Comparison of ENCODE assay signal across 8 cellular contexts in genomic region chr3:184712248-184712559, GRCh38. TPM values are rescaled to one million over a fixed set of nuclear protein-coding genes. Genes with fewer than 3 reads are reported as not detected.
DNase-seq lines count a peak whose midpoint lies in the region; ATAC-seq and TF ChIP-seq lines count a peak whose summit lies in the region.

No MANE protein-coding gene starts in this region.

- intact Hi-C loops in spleen (cut with DNase I; ENCODE audit: low total_unique reads), result no loop called here

- H3K4me3 Mint-ChIP-seq in glutamatergic neuron (ENCODE audit: unreplicated experiment), result peak overlapping the region; percentile 98

- peaks cover 10 to 50% (median 29%) of the 10 kb centered on the region in 6 donors for H3K4me1 ChIP-seq in spleen

- H3K4me3 ChIP-seq in SK-N-MC (peak overlapping the region; percentile 88), spleen (peak overlapping the region; percentile 57 to 90 (median 71))

- no peak for DNase-seq in SK-N-MC (ENCODE audit: low read depth, low spot score)
- no peak for DNase-seq in glutamatergic neuron
- DNase-seq in spleen, result no peak
- DNase-seq in H4 (ENCODE audit: low spot score), result no peak
- no peak for DNase-seq in HuH-7.5 (ENCODE audit: low spot score)

- peak; percentile 16 for ATAC-seq in GM18868 (IDR thresholded peaks at IDR 0.05; ENCODE audit: unreplicated experiment)
- peak; percentile 26 for ATAC-seq in HG02588 (IDR thresholded peaks at IDR 0.05; ENCODE audit: unreplicated experiment)
- ATAC-seq in HG02642 (IDR thresholded peaks at IDR 0.05; ENCODE audit: poor library complexity, unreplicated experiment), result no peak

- H3K9me3 ChIP-seq in SK-N-MC (ENCODE audit: low read depth, low read length), result no peaks in the 10 kb centered on the region
- H3K9me3 ChIP-seq in spleen, result no peaks in the 10 kb centered on the region

- peak overlapping the region; percentile 89 for H3K9ac ChIP-seq in SK-N-MC (ENCODE audit: insufficient read length)

- peak overlapping the region; percentile 97 for H3K27ac ChIP-seq in SK-N-MC
- H3K27ac ChIP-seq in spleen, result peak overlapping the region; percentile 78 to 95 (median 89)

- TF ChIP-seq CTCF in glutamatergic neuron (IDR thresholded peaks at IDR 0.05; ENCODE audit: partially characterized antibody, unreplicated experiment) (no peak), spleen (IDR thresholded peaks at IDR 0.05 in 8 of 11, conservative IDR thresholded peaks at IDR 0.05 in 3 of 11) (no peak)

- TF ChIP-seq POLR2A in spleen (IDR thresholded peaks at IDR 0.05), result no peak

- H3K36me3 ChIP-seq in SK-N-MC (ENCODE audit: insufficient read depth, low read length), result peaks cover 35% of the 10 kb centered on the region
- H3K36me3 ChIP-seq in spleen, result no peaks in the 10 kb centered on the region

- H3K27me3 ChIP-seq in spleen (replicated peaks in 1 of 7), result no peaks in the 10 kb centered on the region

- peaks cover 8% of the 10 kb centered on the region for H3K27me3 Mint-ChIP-seq in glutamatergic neuron (ENCODE audit: unreplicated experiment)

- peak overlapping the region; percentile 70 for H3K27ac Mint-ChIP-seq in glutamatergic neuron (ENCODE audit: unreplicated experiment)

- peaks cover 18% of the 10 kb centered on the region for H3K4me1 Mint-ChIP-seq in glutamatergic neuron (ENCODE audit: low read depth, unreplicated experiment)

- WGBS in spleen, 5 donors, result 0 to 2% (median 2%) methylated on average over 10 of the region's 10 CpGs

- peaks cover 8% of the 10 kb centered on the region for H3K36me3 Mint-ChIP-seq in glutamatergic neuron (ENCODE audit: unreplicated experiment)

- H3K9me3 Mint-ChIP-seq in glutamatergic neuron (ENCODE audit: unreplicated experiment), result peaks cover 8% of the 10 kb centered on the region

RNA-seq across cellular contexts. Expression of gene MAGEF1, which starts 0.3 kb away (rescaled TPM):
- 56.3 TPM for total RNA-seq in glutamatergic neuron (ENCODE audit: unreplicated experiment)
- total RNA-seq in spleen, result 10 to 100 TPM; 16.5 to 22.6 (median 19.0) TPM
- polyA plus RNA-seq in spleen, result 10 to 100 TPM; 36.2 to 42.1 (median 38.1) TPM
- 51.8 and 55.4 TPM in 2 replicates for total RNA-seq in H4 (2014; rRNA removed; shearing (Covaris generic))
